In the genomic region with DNA sequence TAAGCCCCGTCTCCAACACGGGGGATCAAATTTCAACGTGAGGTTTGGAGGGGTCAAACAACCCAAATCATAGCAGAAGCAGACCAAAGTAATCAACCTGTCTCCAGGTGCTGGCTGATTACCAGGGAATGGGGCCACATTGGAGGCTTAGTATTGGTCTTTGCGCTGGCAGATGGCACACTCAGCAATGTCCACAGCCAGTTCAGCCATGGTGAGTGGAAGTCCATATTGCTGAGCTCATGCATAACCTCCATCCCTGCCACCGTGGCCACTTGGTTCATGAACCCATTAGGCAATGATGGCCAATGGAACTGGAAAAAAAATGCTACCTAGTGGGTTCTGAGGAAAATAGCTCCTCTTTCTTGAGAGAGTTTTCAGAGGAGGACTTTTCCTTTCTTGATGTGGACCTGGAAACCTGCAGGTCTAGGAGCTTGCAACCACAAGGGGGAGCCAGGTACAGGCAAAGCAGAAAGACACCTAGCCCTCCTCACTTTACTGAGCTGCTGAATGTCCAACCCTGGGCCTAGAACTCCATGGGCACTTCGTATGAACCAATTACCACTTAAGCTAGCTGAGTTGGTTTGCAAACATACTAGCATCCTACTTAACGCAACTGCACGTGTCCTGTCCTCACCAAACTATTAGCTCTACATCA, we compare ENCODE assay signal across 8 cellular contexts.
DNase-seq lines count a peak whose midpoint lies in the region; ATAC-seq and TF ChIP-seq lines count a peak whose summit lies in the region.

No MANE protein-coding gene starts in this region.

- TF ChIP-seq CTCF in RWPE2 (IDR thresholded peaks at IDR 0.05; ENCODE audit: poor library complexity, severe bottlenecking) = peak; percentile 30

- H3K4me1 ChIP-seq in RWPE2 (ENCODE audit: insufficient read depth, poor library complexity, severe bottlenecking) = no peaks in the 10 kb centered on the region

- ATAC-seq in GM18867 (IDR thresholded peaks at IDR 0.05; ENCODE audit: unreplicated experiment) = peak; percentile 89
- peak; percentile 82 for ATAC-seq in HG03139 (IDR thresholded peaks at IDR 0.05; ENCODE audit: unreplicated experiment)
- ATAC-seq in RWPE2 (ENCODE audit: low read depth) = no peak
- no peak for ATAC-seq in HG02970 (IDR thresholded peaks at IDR 0.05; ENCODE audit: low FRiP score, unreplicated experiment)

- no peak overlapping the region for H3K27ac ChIP-seq in RWPE2 (ENCODE audit: poor library complexity, severe bottlenecking)

- no peaks in the 10 kb centered on the region for H3K9me3 ChIP-seq in RWPE2 (ENCODE audit: severe bottlenecking)

- H3K27me3 ChIP-seq in RWPE2 (ENCODE audit: insufficient read depth, poor library complexity, severe bottlenecking) = no peaks in the 10 kb centered on the region

- DNase-seq in Ammon's horn (ENCODE audit: low spot score) (peak; percentile 23), RWPE2 (ENCODE audit: low spot score) (no peak), hepatic stellate cell (ENCODE audit: low spot score) (peak; percentile 35)
- peak; percentile 71 for DNase-seq in activated naive CD4-positive, alpha-beta T cell treated with anti-CD3 and anti-CD28 coated beads, Interleukin-2, amount 50 U/mL, for 16 hours
- peak; percentile 53 for DNase-seq in stimulated activated CD4-positive, alpha-beta T cell treated with anti-CD3 and anti-CD28 coated beads, Interleukin-2, amount 100 ng/mL, for 4 hours (ENCODE audit: low read depth)

- no peaks in the 10 kb centered on the region for H3K36me3 ChIP-seq in RWPE2 (ENCODE audit: low read depth)

- no peak overlapping the region for H3K4me3 ChIP-seq in RWPE2 (ENCODE audit: severe bottlenecking)

Comparison
In these comparisons a context has a peak if more than half of its experiments do, and no peak if none do; other contexts are left out.
1. ATAC-seq: peak in GM18867 (single experiment) and HG03139 (single experiment); none in RWPE2 (single experiment) and HG02970 (single experiment).